Comparison of ENCODE assay signal across 1 cellular context in genomic region chr9:134404376-134405358, GRCh38.
TF ChIP-seq lines count a peak whose summit lies in the region.

No MANE protein-coding gene starts in this region.

TF ChIP-seq in WTC11, 78 proteins besides CTCF, POLR2A, EP300 and RAD21 (continued from another document):
- no peak for TF ChIP-seq ZNF532 (CRISPR knock-in tag; IDR thresholded peaks at IDR 0.05; ENCODE audit: borderline replicate concordance)
- TF ChIP-seq ARID4B (CRISPR knock-in tag; IDR thresholded peaks at IDR 0.05; ENCODE audit: borderline replicate concordance) = no peak
- TF ChIP-seq AR (CRISPR knock-in tag; IDR thresholded peaks at IDR 0.05) = no peak
- TF ChIP-seq FOXP1 (CRISPR knock-in tag; IDR thresholded peaks at IDR 0.05; ENCODE audit: borderline replicate concordance) = no peak
- TF ChIP-seq TCF7 (CRISPR knock-in tag; IDR thresholded peaks at IDR 0.05; ENCODE audit: low read depth) = no peak
